ENCODE assay signal across 14 cellular contexts in genomic region chr16:49700928-49701685, GRCh38.
DNase-seq lines count a peak whose midpoint lies in the region; ATAC-seq and TF ChIP-seq lines count a peak whose summit lies in the region.
"Had no signal": no experiment of that assay in that cellular context is flagged by ENCODE, and none has a peak within 500 bp of the region (broad histone marks: within the 10 kb centered on the region; RNA-seq: fewer than 3 reads in every experiment).

No MANE protein-coding gene starts in this region.

- H3K4me3 ChIP-seq in mammary epithelial cell (replicated peaks in 1 of 3; ENCODE audit: insufficient read depth in 1 of 3, low read depth in 2 of 3, low read length in 3 of 3): no peak overlapping the region
- H3K4me3 ChIP-seq in testis: no peak overlapping the region

- H3K9me3 ChIP-seq in H9 (ENCODE audit: control insufficient read depth, low read depth, low read length) (no peaks in the 10 kb centered on the region), mammary epithelial cell (replicated peaks; ENCODE audit: insufficient read depth, low read length) (peaks cover 12% of the 10 kb centered on the region), testis (no peaks in the 10 kb centered on the region)

- H3K14ac ChIP-seq in H9 (ENCODE audit: insufficient read depth, low read length): no peak overlapping the region; the same call in 1 of the 2 replicates

- TF ChIP-seq POLR2A in testis (IDR thresholded peaks at IDR 0.05): no peak

- CTCF ChIA-PET in mammary epithelial cell (lab: Charles Lee; ENCODE audit: low non-redundant PET): no interaction called here

- H2BK20ac ChIP-seq in H9 (ENCODE audit: low read depth, low read length, poor library complexity, severe bottlenecking): no peak overlapping the region

- intact Hi-C loops in left ventricle myocardium superior (cut with micrococcal nuclease) (no loop called here), mammary epithelial cell (cut with micrococcal nuclease) (no loop called here), testis (cut with DNase I; ENCODE audit: low total_unique reads) (no loop called here)

- H4K91ac ChIP-seq in H9 (ENCODE audit: insufficient read length, low read depth, low read length): no peak overlapping the region

- no peaks in the 10 kb centered on the region for H3K27me3 Mint-ChIP-seq in H9 (ENCODE audit: low read depth)
- H3K27me3 Mint-ChIP-seq in natural killer cell treated with Interleukin-12 subunit alpha and Interleukin-12 subunit beta and Interleukin-15 and Interleukin-18, amount 100 ng/mL, for 72 hours: peaks cover 15 to 20% of the 10 kb centered on the region in 2 donors

- H2BK5ac ChIP-seq in H9 (ENCODE audit: insufficient read length, low read length): no peak overlapping the region

- no peak overlapping the region for H3K23ac ChIP-seq in H9 (ENCODE audit: insufficient read length, low read depth, low read length)

- no peak for DNase-seq in H9
- no peak for DNase-seq in left ventricle myocardium superior
- peak; percentile 61 for DNase-seq in retina
- no peak for DNase-seq in mammary epithelial cell
- DNase-seq in NCI-H2081 treated with DMSO at 0.1 percent for 48 hours (lab: John Stamatoyannopoulos, UW): no peak
- no peak for DNase-seq in testis
- no peak for DNase-seq in natural killer cell treated with Interleukin-12 subunit alpha and Interleukin-12 subunit beta and Interleukin-15 and Interleukin-18, amount 100 ng/mL, for 72 hours (ENCODE audit: low spot score)
- DNase-seq: activated CD4-positive, alpha-beta T cell treated with anti-CD3 and anti-CD28 coated beads, Interleukin-2, amount 10 ng/mL, durations not matched to agents 7 days and 5 days; activated gamma-delta T cell treated with Interleukin-2 at 50 U/mL for 16 hours; CD8-positive, alpha-beta T cell; NCI-H526; stimulated activated CD4-positive, alpha-beta T cell treated with anti-CD3 and anti-CD28 coated beads, Interleukin-1b, Interleukin-23, amount 100 ng/mL, for 48 hours had no signal

- peak; percentile 65 for ATAC-seq in left ventricle myocardium superior
- ATAC-seq in natural killer cell treated with Interleukin-12 subunit alpha and Interleukin-12 subunit beta and Interleukin-15 and Interleukin-18, amount 100 ng/mL, for 72 hours: no peak
- ATAC-seq: CD8-positive, alpha-beta T cell had no signal

- no TSS peak for BruUV-seq in mammary epithelial cell (replicated peaks; lab: Mats Ljungman, UMichigan)

- H3K36me3 ChIP-seq in mammary epithelial cell (ENCODE audit: insufficient read depth, low read length): no peaks in the 10 kb centered on the region
- H3K36me3 ChIP-seq in testis (ENCODE audit: low read depth, missing control alignments): no peaks in the 10 kb centered on the region

- no peak overlapping the region for H2BK120ac ChIP-seq in H9 (ENCODE audit: low read depth, low read length, poor library complexity, severe bottlenecking)

- H3K56ac ChIP-seq in H9 (ENCODE audit: insufficient read length, low read depth, low read length): no peak overlapping the region

- peaks cover 3% of the 10 kb centered on the region for H3K23me2 ChIP-seq in H9 (ENCODE audit: insufficient read length, low read depth, low read length, poor library complexity, severe bottlenecking)

- H2BK12ac ChIP-seq in H9 (ENCODE audit: insufficient read length, low read depth, low read length): no peak overlapping the region

- no peak overlapping the region for H3K4ac ChIP-seq in H9 (ENCODE audit: low read depth, low read length)

- H3T11ph ChIP-seq in H9 (ENCODE audit: low read length): no peak overlapping the region

- H4K8ac ChIP-seq in H9 (replicated peaks; ENCODE audit: insufficient read length, low read depth, low read length): no peak overlapping the region

- no peak overlapping the region for H2AK5ac ChIP-seq in H9 (ENCODE audit: insufficient read length, low read length)

- H4K5ac ChIP-seq in H9 (ENCODE audit: insufficient read length, low read depth, low read length): no peak overlapping the region

- TF ChIP-seq CTCF in H9 (conservative IDR thresholded peaks at IDR 0.05) (no peak), mammary epithelial cell (conservative IDR thresholded peaks at IDR 0.05 in 1 of 2, IDR thresholded peaks at IDR 0.05 in 1 of 2; ENCODE audit: extremely low read depth in 1 of 2, insufficient read depth in 1 of 2, low read depth in 1 of 2, low read length in 2 of 2) (no peak), testis (IDR thresholded peaks at IDR 0.05) (no peak)

- H3K9me3 Mint-ChIP-seq in H9: no peaks in the 10 kb centered on the region; a peak in 1 of 5 replicates
- H3K9me3 Mint-ChIP-seq in natural killer cell treated with Interleukin-12 subunit alpha and Interleukin-12 subunit beta and Interleukin-15 and Interleukin-18, amount 100 ng/mL, for 72 hours: no peaks in the 10 kb centered on the region
- H3K9me3 Mint-ChIP-seq: activated CD4-positive, alpha-beta T cell treated with anti-CD3 and anti-CD28 coated beads, Interleukin-2, amount 10 ng/mL, durations not matched to agents 7 days and 5 days; CD8-positive, alpha-beta T cell; stimulated activated naive CD8-positive, alpha-beta T cell treated with anti-CD3 and anti-CD28 coated beads, Interleukin-15, Interleukin-2, amounts not matched to agents 100 ng/mL and 50 ng/mL, for 24 hours had no signal

- H2AFZ ChIP-seq in H9 (ENCODE audit: low read length): no peak overlapping the region
- H2AFZ ChIP-seq in mammary epithelial cell (ENCODE audit: low read depth, low read length): no peak overlapping the region

- H3K4me1 Mint-ChIP-seq in H9: peaks cover 86 to 93% of the 10 kb centered on the region in 2 experiments
- no peaks in the 10 kb centered on the region for H3K4me1 Mint-ChIP-seq in natural killer cell treated with Interleukin-12 subunit alpha and Interleukin-12 subunit beta and Interleukin-15 and Interleukin-18, amount 100 ng/mL, for 72 hours (ENCODE audit: low read depth in 2 of 2)
- H3K4me1 Mint-ChIP-seq: activated CD4-positive, alpha-beta T cell treated with anti-CD3 and anti-CD28 coated beads, Interleukin-2, amount 10 ng/mL, durations not matched to agents 7 days and 5 days had no signal

- WGBS in H9 (ENCODE audit: extremely low coverage, insufficient read length, low lambda C conversion rate): no CpG with 5 or more reads among the region's 18 CpGs
- 71% methylated on average over 18 of the region's 18 CpGs for WGBS in mammary epithelial cell (ENCODE audit: low coverage, missing lambda C conversion rate)
- 25 to 36% methylated on average over 18 of the region's 18 CpGs for WGBS in testis, 2 donors

- H3K18ac ChIP-seq in H9 (ENCODE audit: insufficient read length, low read depth, low read length): no peak overlapping the region

- peaks cover 15% of the 10 kb centered on the region for H3K4me1 ChIP-seq in H9 (ENCODE audit: insufficient read depth, low read length)
- no peaks in the 10 kb centered on the region for H3K4me1 ChIP-seq in mammary epithelial cell (ENCODE audit: insufficient read depth, low read length)
- H3K4me1 ChIP-seq in testis: peaks cover 40% of the 10 kb centered on the region

- H4K20me1 ChIP-seq in H9 (ENCODE audit: control insufficient read depth, insufficient read depth, insufficient read length) (no peaks in the 10 kb centered on the region), mammary epithelial cell (ENCODE audit: insufficient read depth, low read length) (no peaks in the 10 kb centered on the region)

- H3K27me3 ChIP-seq in H9 (ENCODE audit: insufficient read depth, low read length) (no peaks in the 10 kb centered on the region), mammary epithelial cell (ENCODE audit: insufficient read depth, low read length) (no peaks in the 10 kb centered on the region), testis (no peaks in the 10 kb centered on the region)

- H3K4me2 ChIP-seq in H9 (ENCODE audit: insufficient read depth, insufficient read length, low read length) (peak overlapping the region; percentile 22), mammary epithelial cell (ENCODE audit: insufficient read depth, low read depth, low read length) (no peak overlapping the region)

- no peaks in the 10 kb centered on the region for H3K79me1 ChIP-seq in H9 (ENCODE audit: insufficient read depth, low read depth, low read length, poor library complexity, severe bottlenecking)

- H3K9ac ChIP-seq in H9 (ENCODE audit: extremely low read depth, insufficient read length, low read length) (peak overlapping the region; percentile 20), mammary epithelial cell (ENCODE audit: insufficient read depth, low read length) (no peak overlapping the region)

- H3K36me3 Mint-ChIP-seq in H9 (ENCODE audit: insufficient read depth in 1 of 3, low read depth in 3 of 3): peaks cover 0 to 2% (median 0%) of the 10 kb centered on the region in 3 experiments; a peak in 3 of 7 replicates
- H3K36me3 Mint-ChIP-seq in natural killer cell treated with Interleukin-12 subunit alpha and Interleukin-12 subunit beta and Interleukin-15 and Interleukin-18, amount 100 ng/mL, for 72 hours: no peaks in the 10 kb centered on the region
- H3K36me3 Mint-ChIP-seq: CD8-positive, alpha-beta T cell had no signal

- H3K27ac ChIP-seq in H9 (ENCODE audit: insufficient read length, low read depth, low read length): peak overlapping the region; percentile 77
- H3K27ac ChIP-seq in angular gyrus (ENCODE audit: low read depth, low read length): peak overlapping the region; percentile 45
- H3K27ac ChIP-seq in mammary epithelial cell (ENCODE audit: insufficient read depth, low read depth, low read length): no peak overlapping the region
- no peak overlapping the region for H3K27ac ChIP-seq in testis

- peak overlapping the region; percentile 96 to 97 (median 97) for H3K27ac Mint-ChIP-seq in H9
- H3K27ac Mint-ChIP-seq in natural killer cell treated with Interleukin-12 subunit alpha and Interleukin-12 subunit beta and Interleukin-15 and Interleukin-18, amount 100 ng/mL, for 72 hours: no peak overlapping the region
- H3K27ac Mint-ChIP-seq: activated CD4-positive, alpha-beta T cell treated with anti-CD3 and anti-CD28 coated beads, Interleukin-2, amount 10 ng/mL, durations not matched to agents 7 days and 5 days; CD8-positive, alpha-beta T cell; stimulated activated naive CD8-positive, alpha-beta T cell treated with anti-CD3 and anti-CD28 coated beads, Interleukin-15, Interleukin-2, amounts not matched to agents 100 ng/mL and 50 ng/mL, for 24 hours had no signal

- H2BK15ac ChIP-seq in H9 (ENCODE audit: low read depth, low read length): no peak overlapping the region

- peak overlapping the region; percentile 46 to 72 for H3K4me3 Mint-ChIP-seq in H9
- H3K4me3 Mint-ChIP-seq in natural killer cell treated with Interleukin-12 subunit alpha and Interleukin-12 subunit beta and Interleukin-15 and Interleukin-18, amount 100 ng/mL, for 72 hours: no peak overlapping the region
- H3K4me3 Mint-ChIP-seq: activated CD4-positive, alpha-beta T cell treated with anti-CD3 and anti-CD28 coated beads, Interleukin-2, amount 10 ng/mL, durations not matched to agents 7 days and 5 days; CD8-positive, alpha-beta T cell; stimulated activated naive CD8-positive, alpha-beta T cell treated with anti-CD3 and anti-CD28 coated beads, Interleukin-15, Interleukin-2, amounts not matched to agents 100 ng/mL and 50 ng/mL, for 24 hours had no signal

- H3K79me2 ChIP-seq in H9 (ENCODE audit: insufficient read depth, low read length): no peaks in the 10 kb centered on the region
- no peaks in the 10 kb centered on the region for H3K79me2 ChIP-seq in mammary epithelial cell (ENCODE audit: insufficient read depth, low read length)

- dilution Hi-C loops in mammary epithelial cell (cut with HindIII; ENCODE audit: low sequenced_read_pairs): no loop called here

- in situ Hi-C loops in mammary epithelial cell (cut with MboI; ENCODE audit: low sequenced_read_pairs in 2 of 2): no loop called here

Comparison
In these comparisons a context has a peak if more than half of its experiments do, and no peak if none do; other contexts are left out.
1. H3K27ac ChIP-seq: peak in H9 (single experiment) and angular gyrus (single experiment); none in mammary epithelial cell (single experiment) and testis (0 of 2).
2. H3K27ac Mint-ChIP-seq: peak in H9 (3 of 3); none in natural killer cell treated with Interleukin-12 subunit alpha and Interleukin-12 subunit beta and Interleukin-15 and Interleukin-18, amount 100 ng/mL, for 72 hours (0 of 2).